ENCODE assay signal across 1 cellular context in the genomic region with DNA sequence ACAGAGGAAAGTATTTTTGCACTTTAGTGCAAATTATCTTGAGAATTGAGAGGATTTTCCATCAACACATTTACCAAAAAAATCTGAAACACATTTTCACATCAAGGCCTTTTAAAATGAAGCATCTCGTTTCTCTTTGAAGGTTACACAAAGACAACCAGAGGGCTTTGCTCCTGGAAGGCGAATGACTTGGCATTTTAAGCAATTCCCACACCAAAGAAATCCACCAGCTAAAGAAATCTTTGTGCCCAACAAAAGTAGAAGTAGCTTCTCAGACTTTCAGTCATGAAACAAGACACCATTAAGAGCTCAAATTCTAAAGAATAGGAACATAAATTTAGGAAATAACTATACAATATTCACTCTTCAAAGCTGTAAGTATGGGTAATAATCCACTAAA.
TF ChIP-seq lines count a peak whose summit lies in the region.

No MANE protein-coding gene starts in this region.

TF ChIP-seq in K562, 482 proteins besides CTCF, POLR2A, EP300 and RAD21:
- TF ChIP-seq MAFF (IDR thresholded peaks at IDR 0.05; ENCODE audit: low read length) (peak; percentile 14; the same call in 1 of the 2 replicates), E2F1 (CRISPR knock-in tag; IDR thresholded peaks at IDR 0.05) (no peak), NFE2 (IDR thresholded peaks at IDR 0.05; ENCODE audit: low read depth) (peak; percentile 58), ZBTB8A (IDR thresholded peaks at IDR 0.05; ENCODE audit: partially characterized antibody) (no peak), IRF9 (tag; IDR thresholded peaks at IDR 0.05) (no peak), MAFG (tag; conservative IDR thresholded peaks at IDR 0.05) (peak; percentile 59), CHCHD3 (CRISPR knock-in tag; IDR thresholded peaks at IDR 0.05) (no peak), NFATC3 (IDR thresholded peaks at IDR 0.05) (no peak), EGR1 (conservative IDR thresholded peaks at IDR 0.05) (no peak), NFE2L1 (tag; IDR thresholded peaks at IDR 0.05; ENCODE audit: borderline replicate concordance, low read depth) (peak; percentile 27; the same call in 1 of the 2 replicates)
